ENCODE assay signal across 24 cellular contexts in the genomic region with DNA sequence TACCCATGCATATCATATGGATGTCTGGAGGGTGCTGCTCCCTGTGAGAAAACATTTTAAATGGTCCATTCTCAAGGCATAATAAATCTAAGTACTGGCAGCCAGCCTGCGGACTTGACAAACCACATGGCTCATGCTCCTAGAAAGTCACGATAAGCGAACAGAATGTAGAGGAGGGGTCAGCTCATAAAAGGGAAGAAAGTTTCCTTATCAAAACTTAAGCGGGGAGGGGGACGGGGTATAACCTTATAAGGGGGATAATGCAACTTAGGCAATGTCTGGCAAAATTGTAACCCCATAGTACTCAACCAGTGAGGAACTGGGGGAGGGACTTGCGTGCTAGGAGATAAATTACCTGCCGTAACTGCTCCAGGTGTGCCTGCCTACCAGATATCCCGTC.
"Had no signal": no experiment of that assay in that cellular context is flagged by ENCODE, and none has a peak within 500 bp of the region (broad histone marks: within the 10 kb centered on the region; RNA-seq: fewer than 3 reads in every experiment).

No MANE protein-coding gene starts in this region.

- H3K27ac Mint-ChIP-seq: activated CD4-positive, alpha-beta T cell treated with anti-CD3 and anti-CD28 coated beads, Interleukin-2, amount 10 ng/mL, durations not matched to agents 7 days and 5 days; naive B cell; neural progenitor cell; stimulated activated naive CD8-positive, alpha-beta T cell treated with anti-CD3 and anti-CD28 coated beads, Interleukin-15, amount 100 ng/mL, for 72 hours had no signal

- H3K27ac ChIP-seq: breast epithelium, neural progenitor cell, psoas muscle, right lobe of liver, suprapubic skin, transverse colon, vagina had no signal

- H3K27me3 Mint-ChIP-seq: stimulated activated naive CD8-positive, alpha-beta T cell treated with anti-CD3 and anti-CD28 coated beads, Interleukin-15, amount 100 ng/mL, for 72 hours had no signal

- H3K4me3 ChIP-seq: breast epithelium, neural progenitor cell, psoas muscle, right lobe of liver, suprapubic skin, transverse colon, vagina had no signal

- H3K9ac ChIP-seq: neural progenitor cell had no signal

- H3K4me2 ChIP-seq: neural progenitor cell had no signal

- H3K4me1 Mint-ChIP-seq: activated CD4-positive, alpha-beta T cell treated with anti-CD3 and anti-CD28 coated beads, Interleukin-2, amount 10 ng/mL, durations not matched to agents 7 days and 5 days; naive B cell; neural progenitor cell; stimulated activated naive CD8-positive, alpha-beta T cell treated with anti-CD3 and anti-CD28 coated beads, Interleukin-15, amount 100 ng/mL, for 72 hours had no signal

- H3K36me3 Mint-ChIP-seq: naive B cell, neural progenitor cell had no signal

- H3K36me3 ChIP-seq: breast epithelium, right lobe of liver, suprapubic skin, transverse colon, vagina had no signal

- H3K4me3 Mint-ChIP-seq: activated CD4-positive, alpha-beta T cell treated with anti-CD3 and anti-CD28 coated beads, Interleukin-2, amount 10 ng/mL, durations not matched to agents 7 days and 5 days; naive B cell; neural progenitor cell; stimulated activated naive CD8-positive, alpha-beta T cell treated with anti-CD3 and anti-CD28 coated beads, Interleukin-15, amount 100 ng/mL, for 72 hours had no signal

- H3K27me3 ChIP-seq: breast epithelium, neural progenitor cell, right lobe of liver, suprapubic skin, transverse colon, vagina had no signal

- ATAC-seq: left ventricle myocardium superior; psoas muscle; right lobe of liver; stimulated activated naive CD8-positive, alpha-beta T cell treated with anti-CD3 and anti-CD28 coated beads, Interleukin-15, amount 100 ng/mL, for 72 hours had no signal

- H2AFZ ChIP-seq: neural progenitor cell had no signal

- FAIRE-seq: astrocyte, small intestine had no signal

- DNase-seq: activated CD4-positive, alpha-beta T cell treated with anti-CD3 and anti-CD28 coated beads, Interleukin-2, amount 10 ng/mL, durations not matched to agents 7 days and 5 days; activated CD4-positive, CD25-positive, alpha-beta regulatory T cell; activated CD8-positive, alpha-beta memory T cell treated with anti-CD3 and anti-CD28 coated beads, Interleukin-2, amount 50 U/mL, for 4 hours; activated effector memory CD4-positive, alpha-beta T cell treated with Interleukin-2 at 50 U/mL for 16 hours; activated naive CD4-positive, alpha-beta T cell treated with anti-CD3 and anti-CD28 coated beads, Interleukin-2, amount 50 U/mL, for 16 hours; activated T-cell treated with anti-CD3 and anti-CD28 coated beads, Interleukin-2, amount 50 U/mL, for 48 hours; cerebellar nuclear complex; cortex of kidney; erythroblast; foreskin melanocyte; glutamatergic neuron; left ventricle myocardium superior; naive B cell; psoas muscle; right lobe of liver; small intestine; stimulated activated CD4-positive, alpha-beta T cell treated with anti-CD3 and anti-CD28 coated beads, Interleukin-4, amount 100 ng/mL, for 1 hour; stimulated activated naive CD8-positive, alpha-beta T cell treated with anti-CD3 and anti-CD28 coated beads, Interleukin-15, amount 100 ng/mL, for 72 hours; transverse colon had no signal

- H3K4me1 ChIP-seq: breast epithelium, neural progenitor cell, psoas muscle, right lobe of liver, suprapubic skin, transverse colon, vagina had no signal
